39 cellular contexts compared by ENCODE assay signal in the genomic region with DNA sequence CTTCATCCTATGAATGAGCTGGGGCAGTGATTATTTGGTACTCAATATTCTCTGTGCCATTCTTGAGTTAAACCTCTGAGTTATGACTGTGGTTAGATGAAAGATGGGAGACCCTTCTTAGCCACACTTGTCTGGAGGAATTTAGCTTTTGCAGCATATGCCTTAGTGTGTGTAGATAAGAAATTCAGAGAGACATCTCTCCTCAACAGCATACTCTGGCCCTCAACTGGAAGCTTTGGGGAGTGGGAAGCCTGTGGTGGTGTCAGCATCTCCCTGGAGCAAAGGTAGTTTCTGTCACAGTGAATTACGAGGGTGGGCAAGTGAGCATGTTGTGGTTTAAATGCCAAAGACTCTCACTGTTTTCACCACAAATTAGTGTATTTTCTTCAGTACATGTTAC. TPM values are rescaled to one million over a fixed set of nuclear protein-coding genes. Genes with fewer than 3 reads are reported as not detected.
"Had no signal": no experiment of that assay in that cellular context is flagged by ENCODE, and none has a peak within 500 bp of the region (broad histone marks: within the 10 kb centered on the region; RNA-seq: fewer than 3 reads in every experiment).

No MANE protein-coding gene starts in this region.

- H3K9me3 ChIP-seq: MG63 had no signal

- DNase-seq: Karpas-422, Kasumi-1, MG63, MM.1S, MV-4-11, NCI-H1048, NCI-H1092, NCI-H1092 treated with DMSO at 0.1 percent for 48 hours, NCI-H1105, NCI-H1105 treated with DMSO at 0.1 percent for 48 hours, NCI-H1417, NCI-H1417 treated with DMSO at 0.1 percent for 48 hours, NCI-H1436, NCI-H1436 treated with DMSO at 0.1 percent for 48 hours, NCI-H146, NCI-H1694, NCI-H1694 treated with DMSO at 0.1 percent for 48 hours, NCI-H187, NCI-H187 treated with DMSO at 0.1 percent for 48 hours, NCI-H1930, NCI-H2029, NCI-H2029 treated with DMSO at 0.1 percent for 48 hours, NCI-H2081, NCI-H2081 treated with DMSO at 0.1 percent for 48 hours, NCI-H2107, NCI-H2171, NCI-H2171 treated with DMSO at 0.1 percent for 48 hours, NCI-H2227 treated with DMSO at 0.1 percent for 48 hours, NCI-H226, NCI-H345, NCI-H446, NCI-H446 treated with DMSO at 0.1 percent for 48 hours, NCI-H510A, NCI-H510A treated with DMSO at 0.1 percent for 48 hours, NCI-H524 had no signal

- H3K4me3 ChIP-seq: MG63 had no signal

- H3K27me3 ChIP-seq: MG63 had no signal

- H3K36me3 ChIP-seq: MG63 had no signal

RNA-seq across cellular contexts. Expression of gene UGT2A3, which starts 58.7 kb away (rescaled TPM):
- total RNA-seq: LHCN-M2, M059J, MCF 10A, NCI-H460 had no signal
